ENCODE assay signal across 8 cellular contexts in genomic region chr21:36322083-36322424, GRCh38. TPM values are rescaled to one million over a fixed set of nuclear protein-coding genes. Genes with fewer than 3 reads are reported as not detected.
DNase-seq lines count a peak whose midpoint lies in the region; TF ChIP-seq lines count a peak whose summit lies in the region.

No MANE protein-coding gene starts in this region.

- no peak overlapping the region for H3K56ac ChIP-seq in H9 (ENCODE audit: insufficient read length, low read depth, low read length)

- H3K27me3 ChIP-seq in H9 (ENCODE audit: insufficient read depth, low read length) (no peaks in the 10 kb centered on the region), skeletal muscle satellite cell (ENCODE audit: control insufficient read depth, insufficient read depth, low read length) (no peaks in the 10 kb centered on the region)

- H4K5ac ChIP-seq in H9 (ENCODE audit: insufficient read length, low read depth, low read length) = no peak overlapping the region

- H2BK20ac ChIP-seq in H9 (ENCODE audit: low read depth, low read length, poor library complexity, severe bottlenecking) = no peak overlapping the region

- H3K9me3 ChIP-seq in H9 (ENCODE audit: control insufficient read depth, low read depth, low read length) (no peaks in the 10 kb centered on the region), skeletal muscle satellite cell (replicated peaks; ENCODE audit: low read length) (no peaks in the 10 kb centered on the region)

- no peak overlapping the region for H3K4ac ChIP-seq in H9 (ENCODE audit: low read depth, low read length)

- no peak for TF ChIP-seq CTCF in H9 (conservative IDR thresholded peaks at IDR 0.05)
- TF ChIP-seq CTCF in WI38 (IDR thresholded peaks at IDR 0.05; ENCODE audit: low read depth, low read length) = no peak
- TF ChIP-seq CTCF in foreskin fibroblast (IDR thresholded peaks at IDR 0.05; ENCODE audit: low read depth, low read length) = no peak
- no peak for TF ChIP-seq CTCF in GM20000 (IDR thresholded peaks at IDR 0.05; ENCODE audit: extremely low read depth, missing control alignments)

- no peak overlapping the region for H3K9ac ChIP-seq in H9 (ENCODE audit: extremely low read depth, insufficient read length, low read length)
- H3K9ac ChIP-seq in skeletal muscle satellite cell (ENCODE audit: low read depth, low read length) = peak overlapping the region; percentile 86

- no peak overlapping the region for H4K8ac ChIP-seq in H9 (replicated peaks; ENCODE audit: insufficient read length, low read depth, low read length)

- no peaks in the 10 kb centered on the region for H3K27me3 Mint-ChIP-seq in H9 (ENCODE audit: low read depth)

- peak overlapping the region; percentile 85 to 98 for H3K4me3 Mint-ChIP-seq in H9

- peaks cover 5% of the 10 kb centered on the region for H3K79me1 ChIP-seq in H9 (ENCODE audit: insufficient read depth, low read depth, low read length, poor library complexity, severe bottlenecking)

- no peak overlapping the region for H3K14ac ChIP-seq in H9 (ENCODE audit: insufficient read depth, low read length)

- no peak overlapping the region for H3T11ph ChIP-seq in H9 (ENCODE audit: low read length)

- peaks cover 0 to 3% of the 10 kb centered on the region in 2 experiments; a peak in 3 of 5 replicates for H3K9me3 Mint-ChIP-seq in H9

- H4K20me1 ChIP-seq in H9 (ENCODE audit: control insufficient read depth, insufficient read depth, insufficient read length) = no peaks in the 10 kb centered on the region

- peaks cover 11 to 13% of the 10 kb centered on the region in 2 experiments for H3K4me1 Mint-ChIP-seq in H9

- DNase-seq in H9 (no peak), foreskin fibroblast (no peak), GM20000 (ENCODE audit: low spot score) (no peak), amniotic stem cell (lab: John Stamatoyannopoulos, UW) (no peak), anterior cingulate cortex (lab: John Stamatoyannopoulos, UW) (no peak)
- no peak for DNase-seq in NK-92 treated with Interleukin-12 subunit alpha and Interleukin-12 subunit beta, amount 100 ng/mL, for 24 hours (lab: John Stamatoyannopoulos, UW)

- H2BK12ac ChIP-seq in H9 (ENCODE audit: insufficient read length, low read depth, low read length) = no peak overlapping the region

- H3K4me2 ChIP-seq in H9 (ENCODE audit: insufficient read depth, insufficient read length, low read length) = peak overlapping the region; percentile 86
- peak overlapping the region; percentile 78 for H3K4me2 ChIP-seq in skeletal muscle satellite cell (ENCODE audit: low read length)

- peaks cover 10 to 33% (median 19%) of the 10 kb centered on the region in 3 experiments; a peak in 6 of 7 replicates for H3K36me3 Mint-ChIP-seq in H9 (ENCODE audit: insufficient read depth in 1 of 3, low read depth in 3 of 3)

- no peak overlapping the region for H2BK5ac ChIP-seq in H9 (ENCODE audit: insufficient read length, low read length)

- no peaks in the 10 kb centered on the region for H3K23me2 ChIP-seq in H9 (ENCODE audit: insufficient read length, low read depth, low read length, poor library complexity, severe bottlenecking)

- no peak overlapping the region for H2AK5ac ChIP-seq in H9 (ENCODE audit: insufficient read length, low read length)

- H2BK120ac ChIP-seq in H9 (ENCODE audit: low read depth, low read length, poor library complexity, severe bottlenecking) = no peak overlapping the region

- no peaks in the 10 kb centered on the region for H3K36me3 ChIP-seq in skeletal muscle satellite cell (ENCODE audit: insufficient read depth, low read length)

- H2BK15ac ChIP-seq in H9 (ENCODE audit: low read depth, low read length) = no peak overlapping the region

- no CpG with 5 or more reads among the region's 2 CpGs for WGBS in H9 (ENCODE audit: extremely low coverage, insufficient read length, low lambda C conversion rate)

- peak overlapping the region; percentile 80 for H3K4me3 ChIP-seq in WI38 (ENCODE audit: low read depth, low read length)
- peak overlapping the region; percentile 81 to 88 for H3K4me3 ChIP-seq in foreskin fibroblast (ENCODE audit: low read depth in 1 of 2, low read length in 2 of 2)
- H3K4me3 ChIP-seq in skeletal muscle satellite cell (ENCODE audit: low read length) = peak overlapping the region; percentile 76

- no peak overlapping the region for H2AFZ ChIP-seq in H9 (ENCODE audit: low read length)

- H3K18ac ChIP-seq in H9 (ENCODE audit: insufficient read length, low read depth, low read length) = no peak overlapping the region

- H3K27ac Mint-ChIP-seq in H9 = peak overlapping the region; percentile 50 to 96 (median 90)

- H3K79me2 ChIP-seq in H9 (ENCODE audit: insufficient read depth, low read length) = peaks cover 38% of the 10 kb centered on the region; the same call in 1 of the 2 replicates

- H3K23ac ChIP-seq in H9 (ENCODE audit: insufficient read length, low read depth, low read length) = no peak overlapping the region

- H3K4me1 ChIP-seq in H9 (ENCODE audit: insufficient read depth, low read length) (0 out of 2 replicates have a peak, but pooled peaks cover 3% of the 10 kb centered on the region), skeletal muscle satellite cell (ENCODE audit: control insufficient read depth, insufficient read depth, low read length) (peaks cover 30% of the 10 kb centered on the region)

- H3K27ac ChIP-seq in H9 (ENCODE audit: insufficient read length, low read depth, low read length) = no peak overlapping the region

- no peak overlapping the region for H4K91ac ChIP-seq in H9 (ENCODE audit: insufficient read length, low read depth, low read length)

RNA-seq across cellular contexts. Expression of gene MORC3, which starts 2.1 kb away (rescaled TPM):
- total RNA-seq in H9 (2021) = 17.8 and 18.7 TPM in 2 replicates
- 16.2 and 17.2 TPM in 2 replicates for total RNA-seq in skeletal muscle satellite cell (2012; rRNA removed)
